ENCODE assay signal across 8 cellular contexts in genomic region chr1:36307601-36308330, GRCh38. TPM values are rescaled to one million over a fixed set of nuclear protein-coding genes. Genes with fewer than 3 reads are reported as not detected.
DNase-seq lines count a peak whose midpoint lies in the region; ATAC-seq and TF ChIP-seq lines count a peak whose summit lies in the region.

No MANE protein-coding gene starts in this region.

- H3K36me3 ChIP-seq in GM23338 (ENCODE audit: insufficient read depth) (peaks cover 6% of the 10 kb centered on the region), skeletal muscle satellite cell (ENCODE audit: insufficient read depth, low read length) (peaks cover 22% of the 10 kb centered on the region)

- no peak overlapping the region for H2AFZ ChIP-seq in GM23338

- peak overlapping the region; percentile 93 for H3K4me3 Mint-ChIP-seq in GM23338

- TF ChIP-seq CTCF in GM23338 (conservative IDR thresholded peaks at IDR 0.05; ENCODE audit: low read depth in 2 of 2) (no peak), VCaP (conservative IDR thresholded peaks at IDR 0.05) (no peak), fibroblast of the aortic adventitia (IDR thresholded peaks at IDR 0.05; ENCODE audit: insufficient read depth, low read length) (no peak)

- H4K20me1 ChIP-seq in GM23338 (replicated peaks; ENCODE audit: insufficient read depth): peaks cover 6% of the 10 kb centered on the region

- H3K27me3 ChIP-seq in GM23338 (ENCODE audit: insufficient read depth) (no peaks in the 10 kb centered on the region), skeletal muscle satellite cell (ENCODE audit: control insufficient read depth, insufficient read depth, low read length) (no peaks in the 10 kb centered on the region)

- peaks cover 14% of the 10 kb centered on the region for H3K27me3 Mint-ChIP-seq in GM23338 (ENCODE audit: insufficient read depth, low read depth, poor library complexity)

- in situ Hi-C loops in KBM-7 (cut with MboI; ENCODE audit: low pct_unique_long_range_greater_than_20kb, low sequenced_read_pairs): no loop called here

- H3K9ac ChIP-seq in skeletal muscle satellite cell (ENCODE audit: low read depth, low read length): no peak overlapping the region

- H3K4me2 ChIP-seq in GM23338 (peak overlapping the region; percentile 81), skeletal muscle satellite cell (ENCODE audit: low read length) (peak overlapping the region; percentile 95)

- H3K4me1 ChIP-seq in GM23338 (ENCODE audit: insufficient read depth): peaks cover 12% of the 10 kb centered on the region
- H3K4me1 ChIP-seq in skeletal muscle satellite cell (ENCODE audit: control insufficient read depth, insufficient read depth, low read length): peaks cover 17% of the 10 kb centered on the region

- ATAC-seq in GM23338 (no peak), GM19035 (IDR thresholded peaks at IDR 0.05; ENCODE audit: unreplicated experiment) (no peak)

- H3K4me3 ChIP-seq in GM23338: peak overlapping the region; percentile 76
- H3K4me3 ChIP-seq in fibroblast of the aortic adventitia (ENCODE audit: low read depth, low read length): peak overlapping the region; percentile 72
- peak overlapping the region; percentile 74 for H3K4me3 ChIP-seq in skeletal muscle satellite cell (ENCODE audit: low read length)

- H3K79me2 ChIP-seq in GM23338 (replicated peaks; ENCODE audit: insufficient read depth): no peaks in the 10 kb centered on the region

- H3K4me1 Mint-ChIP-seq in GM23338: peaks cover 13% of the 10 kb centered on the region

- no peak overlapping the region for H3K27ac Mint-ChIP-seq in GM23338

- H3K9me3 ChIP-seq in skeletal muscle satellite cell (replicated peaks; ENCODE audit: low read length): no peaks in the 10 kb centered on the region

- DNase-seq in GM23338 (ENCODE audit: low spot score) (peak; percentile 10), fibroblast of the aortic adventitia (ENCODE audit: low read depth) (no peak), KBM-7 (no peak)
- DNase-seq in activated CD4-positive, alpha-beta T cell treated with anti-CD3 and anti-CD28 coated beads, Interleukin-2, amount 50 U/mL, for 48 hours: no peak
- DNase-seq in activated CD4-positive, alpha-beta T cell treated with anti-CD3 and anti-CD28 coated beads for 1 hour: no peak

- H3K9me3 Mint-ChIP-seq in GM23338: no peaks in the 10 kb centered on the region

- no peak overlapping the region for H3K27ac ChIP-seq in GM23338 (ENCODE audit: low read depth)
- peak overlapping the region; percentile 78; the same call in 1 of the 2 replicates for H3K27ac ChIP-seq in VCaP

- H3K36me3 Mint-ChIP-seq in GM23338 (ENCODE audit: low read depth): peaks cover 45% of the 10 kb centered on the region

- peaks cover 12% of the 10 kb centered on the region for H3F3A ChIP-seq in GM23338 (replicated peaks; ENCODE audit: low read depth)

- no peaks in the 10 kb centered on the region for H3K9me2 ChIP-seq in GM23338 (ENCODE audit: insufficient read depth)

TF ChIP-seq in GM23338, 12 proteins besides CTCF, POLR2A, EP300 and RAD21 (continues in another document):
- TF ChIP-seq EZH2 (IDR thresholded peaks at IDR 0.05; ENCODE audit: low read depth, unreplicated experiment): no peak
- TF ChIP-seq ETS1 (IDR thresholded peaks at IDR 0.05): no peak
- TF ChIP-seq NANOG (IDR thresholded peaks at IDR 0.05; ENCODE audit: borderline replicate concordance): no peak
- TF ChIP-seq ZNF114 (CRISPR knock-in tag; IDR thresholded peaks at IDR 0.05): no peak
- TF ChIP-seq REST (IDR thresholded peaks at IDR 0.05; ENCODE audit: unreplicated experiment): no peak

RNA-seq across cellular contexts. Expression of gene SH3D21, which starts 1.6 kb away (rescaled TPM):
- total RNA-seq in GM23338 (2014; rRNA removed; shearing (Covaris generic)): 4.4 and 6.3 TPM in 2 replicates
- 3.1 and 3.7 TPM in 2 replicates for polyA plus RNA-seq in GM23338 (2016; fragmentation: Nextera tagmentation; extraction: Ambion mirVana)
- total RNA-seq in fibroblast of the aortic adventitia (ENCODE audit: low replicate concordance): 5.2 and 9.3 TPM in 2 replicates
- total RNA-seq in skeletal muscle satellite cell (2012; rRNA removed): 3.5 and 13.8 TPM in 2 replicates

RNA-seq across cellular contexts. Expression of gene EVA1B, which starts 15.7 kb away (rescaled TPM):
- total RNA-seq in GM23338 (2014; rRNA removed; shearing (Covaris generic)): 27.1 and 27.3 TPM in 2 replicates
- polyA plus RNA-seq in GM23338 (2016; fragmentation: Nextera tagmentation; extraction: Ambion mirVana): 9.2 and 11.5 TPM in 2 replicates
- 167 and 366 TPM in 2 replicates for total RNA-seq in fibroblast of the aortic adventitia (ENCODE audit: low replicate concordance)
- 114 and 163 TPM in 2 replicates for total RNA-seq in skeletal muscle satellite cell (2012; rRNA removed)
